Comparison of ENCODE assay signal across 9 cellular contexts in genomic region chr4:6548201-6548881, GRCh38. TPM values are rescaled to one million over a fixed set of nuclear protein-coding genes. Genes with fewer than 3 reads are reported as not detected.
A peak's percentile ranks its signal among the peaks of the same experiment; 100 is the strongest.
DNase-seq lines count a peak whose midpoint lies in the region; ATAC-seq and TF ChIP-seq lines count a peak whose summit lies in the region.
"Had no signal": no experiment of that assay in that cellular context is flagged by ENCODE, and none has a peak within 500 bp of the region (broad histone marks: within the 10 kb centered on the region; RNA-seq: fewer than 3 reads in every experiment).

No MANE protein-coding gene starts in this region.

- H3K4me3 Mint-ChIP-seq in T-helper 17 cell: no peak overlapping the region

- H3K9me3 ChIP-seq in mucosa of descending colon: peaks cover 5% of the 10 kb centered on the region
- peaks cover 2% of the 10 kb centered on the region for H3K9me3 ChIP-seq in T-helper 17 cell (ENCODE audit: control insufficient read depth, low read length, poor library complexity, severe bottlenecking)
- H3K9me3 ChIP-seq: neutrophil had no signal

- intact Hi-C loops in mucosa of descending colon (cut with DNase I, micrococcal nuclease): no loop called here

- peak; percentile 39 for TF ChIP-seq CTCF in astrocyte of the spinal cord (IDR thresholded peaks at IDR 0.05; ENCODE audit: low read depth, low read length)
- TF ChIP-seq CTCF in mucosa of descending colon (IDR thresholded peaks at IDR 0.05): no peak

- DNase-seq in NCI-H510A treated with DMSO at 0.1 percent for 48 hours (lab: John Stamatoyannopoulos, UW) (peak; percentile 21), NCI-H510A (lab: John Stamatoyannopoulos, UW) (no peak), NCI-H1092 (lab: John Stamatoyannopoulos, UW) (peak; percentile 64), astrocyte of the spinal cord (ENCODE audit: low read depth, low spot score) (peak; percentile 20), mucosa of descending colon (no peak), T-helper 17 cell (no peak), activated T-cell treated with anti-CD3 and anti-CD28 coated beads for 4 hours (no peak)

- H3K4me3 ChIP-seq in astrocyte of the spinal cord (ENCODE audit: low read depth, low read length) (no peak overlapping the region), mucosa of descending colon (no peak overlapping the region)

- H3K27me3 Mint-ChIP-seq in T-helper 17 cell: peaks cover 57% of the 10 kb centered on the region

- no peak overlapping the region for H3K27ac Mint-ChIP-seq in T-helper 17 cell

- in situ Hi-C loops in astrocyte of the spinal cord (cut with HindIII; ENCODE audit: low sequenced_read_pairs): no loop called here

- H3K4me1 Mint-ChIP-seq in T-helper 17 cell: peaks cover 2% of the 10 kb centered on the region

- H3K4me1 ChIP-seq in mucosa of descending colon (ENCODE audit: low read depth): no peaks in the 10 kb centered on the region

- ATAC-seq in mucosa of descending colon (peak; percentile 36), HG03159 (IDR thresholded peaks at IDR 0.05; ENCODE audit: unreplicated experiment) (no peak), T-helper 17 cell (no peak)

- no peaks in the 10 kb centered on the region for H3K36me3 ChIP-seq in mucosa of descending colon (ENCODE audit: low read depth)
- H3K36me3 ChIP-seq: neutrophil had no signal

- no peaks in the 10 kb centered on the region for H3K36me3 Mint-ChIP-seq in T-helper 17 cell (ENCODE audit: low read depth)

RNA-seq across cellular contexts. Expression of gene MAN2B2, which starts 26.6 kb away (rescaled TPM):
- 10 to 100 TPM; 24.1 to 28.2 (median 27.2) TPM for total RNA-seq in mucosa of descending colon
- total RNA-seq in T-helper 17 cell: 10 to 100 TPM; 27.0 to 34.9 TPM

Comparison
In these comparisons a context has a peak if more than half of its experiments do, and no peak if none do; other contexts are left out.
1. DNase-seq: peak in NCI-H510A treated with DMSO at 0.1 percent for 48 hours (single experiment), NCI-H1092 (single experiment) and astrocyte of the spinal cord (single experiment); none in NCI-H510A (single experiment), mucosa of descending colon (0 of 3), T-helper 17 cell (0 of 3) and activated T-cell treated with anti-CD3 and anti-CD28 coated beads for 4 hours (single experiment).